ENCODE assay signal across 17 cellular contexts in genomic region chr2:55885944-55886281, GRCh38. TPM values are rescaled to one million over a fixed set of nuclear protein-coding genes. Genes with fewer than 3 reads are reported as not detected.
DNase-seq lines count a peak whose midpoint lies in the region; ATAC-seq, FAIRE-seq and TF ChIP-seq lines count a peak whose summit lies in the region.
"Had no signal": no experiment of that assay in that cellular context is flagged by ENCODE, and none has a peak within 500 bp of the region (broad histone marks: within the 10 kb centered on the region; RNA-seq: fewer than 3 reads in every experiment).

No MANE protein-coding gene starts in this region.

- H3K27me3 ChIP-seq in Caco-2 (replicated peaks; ENCODE audit: control insufficient read depth, insufficient read depth, low read length) (no peaks in the 10 kb centered on the region), adipocyte (replicated peaks; ENCODE audit: control insufficient read depth, insufficient read depth, low read length) (no peaks in the 10 kb centered on the region), keratinocyte (ENCODE audit: control insufficient read depth, extremely low read depth, insufficient read depth, low read length) (no peaks in the 10 kb centered on the region), stomach (no peaks in the 10 kb centered on the region)

- CTCF ChIA-PET in Caco-2 (lab: Charles Lee): no interaction called here

- ATAC-seq in GM18867 (IDR thresholded peaks at IDR 0.05; ENCODE audit: unreplicated experiment): no peak
- no peak for ATAC-seq in HG03095 (IDR thresholded peaks at IDR 0.05; ENCODE audit: unreplicated experiment)
- ATAC-seq: activated T-helper 17 cell treated with anti-CD3 and anti-CD28 coated beads, Interleukin-2, amount 50 U/mL, for 72 hours had no signal

- dilution Hi-C loops in keratinocyte (cut with MboI; ENCODE audit: extremely low pct_ligation_motif_present, low sequenced_read_pairs): no loop called here

- H3K4me1 ChIP-seq in Caco-2 (no peaks in the 10 kb centered on the region), adipocyte (ENCODE audit: control insufficient read depth, insufficient read depth, low read length) (peaks cover 76% of the 10 kb centered on the region), keratinocyte (ENCODE audit: control insufficient read depth, extremely low read depth, insufficient read depth, low read length) (peaks cover 60% of the 10 kb centered on the region), stomach (peaks cover 9 to 40% (median 24%) of the 10 kb centered on the region in 4 donors)
- H3K4me1 ChIP-seq: parathyroid adenoma had no signal

- no peak for TF ChIP-seq EP300 in stomach (IDR thresholded peaks at IDR 0.05)

- H3K9ac ChIP-seq in adipocyte (ENCODE audit: low read length): peak overlapping the region; percentile 74
- H3K9ac ChIP-seq in keratinocyte (ENCODE audit: control insufficient read depth, extremely low read depth, insufficient read depth, low read length): no peak overlapping the region
- H3K9ac ChIP-seq: parathyroid adenoma had no signal

- H4K20me1 ChIP-seq in keratinocyte (ENCODE audit: control insufficient read depth, extremely low read depth, insufficient read depth, low read length): no peaks in the 10 kb centered on the region

- no peak overlapping the region for H3K4me3 Mint-ChIP-seq in Caco-2 (ENCODE audit: unreplicated experiment)
- H3K4me3 Mint-ChIP-seq: activated T-helper 17 cell treated with anti-CD3 and anti-CD28 coated beads, Interleukin-2, amount 50 U/mL, for 72 hours; CD4-positive, alpha-beta memory T cell; T-helper 1 cell treated with Interleukin-12 subunit alpha and Interleukin-12 subunit beta and Interleukin-4 antibody, amounts not matched to agents 30 μg/mL and 1 μg/mL, for 36 hours had no signal

- H3K4me3 ChIP-seq in Caco-2 (ENCODE audit: low read depth, low read length) (no peak overlapping the region), adipocyte (ENCODE audit: low read length) (peak overlapping the region; percentile 35), keratinocyte (ENCODE audit: control insufficient read depth in 2 of 3, extremely low read depth in 1 of 3, insufficient read depth in 2 of 3, low read depth in 1 of 3, low read length in 3 of 3) (no peak overlapping the region), stomach (no peak overlapping the region)

- DNase-seq in Caco-2: no peak
- DNase-seq in adipocyte (ENCODE audit: low read depth): no peak
- DNase-seq in keratinocyte (ENCODE audit: low read depth, low spot score): no peak
- DNase-seq in stomach: no peak
- no peak for DNase-seq in NCI-H187 treated with DMSO at 0.1 percent for 48 hours (lab: John Stamatoyannopoulos, UW)
- no peak for DNase-seq in NCI-H1436 treated with DMSO at 0.1 percent for 48 hours (lab: John Stamatoyannopoulos, UW)
- DNase-seq: activated CD4-positive, CD25-positive, alpha-beta regulatory T cell; activated CD8-positive, alpha-beta memory T cell treated with anti-CD3 and anti-CD28 coated beads for 24 hours; CD4-positive, alpha-beta memory T cell; cerebellar nuclear complex; NK-92 treated with Interleukin-12 subunit alpha and Interleukin-12 subunit beta, amount 100 ng/mL, for 24 hours; stimulated activated CD4-positive, alpha-beta T cell treated with anti-CD3 and anti-CD28 coated beads, Interleukin-12 subunit alpha, Interleukin-12 subunit beta, amount 100 ng/mL, for 4 hours had no signal

- H3K4me1 Mint-ChIP-seq in Caco-2 (ENCODE audit: low read depth, unreplicated experiment): peaks cover 14% of the 10 kb centered on the region
- H3K4me1 Mint-ChIP-seq: activated T-helper 17 cell treated with anti-CD3 and anti-CD28 coated beads, Interleukin-2, amount 50 U/mL, for 72 hours; CD4-positive, alpha-beta memory T cell had no signal

- no peak for FAIRE-seq in keratinocyte (lab: Jason Lieb, UNC)

- POLR2A ChIA-PET in Caco-2 (lab: Charles Lee): no interaction called here

- no peak overlapping the region for H2AFZ ChIP-seq in keratinocyte (ENCODE audit: control insufficient read depth, low read length)
- H2AFZ ChIP-seq: parathyroid adenoma had no signal

- H3K36me3 ChIP-seq in Caco-2 (ENCODE audit: control insufficient read depth, insufficient read depth, low read length): no peaks in the 10 kb centered on the region
- H3K36me3 ChIP-seq in adipocyte (ENCODE audit: control insufficient read depth, insufficient read depth, low read length, severe bottlenecking): peaks cover 18% of the 10 kb centered on the region
- peaks cover 2 to 13% of the 10 kb centered on the region in 2 experiments for H3K36me3 ChIP-seq in keratinocyte (ENCODE audit: control insufficient read depth in 2 of 2, extremely low read depth in 1 of 2, insufficient read depth in 2 of 2, low read length in 2 of 2)
- peaks cover 0 to 3% (median 0%) of the 10 kb centered on the region in 4 donors for H3K36me3 ChIP-seq in stomach

- peak overlapping the region; percentile 68 for H3K27ac ChIP-seq in keratinocyte (ENCODE audit: control insufficient read depth, insufficient read depth, low read length)
- peak overlapping the region in 4 of 5 donors; percentile 60 to 77 (median 68) for H3K27ac ChIP-seq in stomach
- H3K27ac ChIP-seq: parathyroid adenoma had no signal

- no TSS peak for BruUV-seq in Caco-2 (replicated peaks; lab: Mats Ljungman, UMichigan)

- H3K9me3 ChIP-seq in Caco-2 (no peaks in the 10 kb centered on the region), adipocyte (ENCODE audit: control insufficient read depth, low read length) (no peaks in the 10 kb centered on the region), keratinocyte (ENCODE audit: control insufficient read depth, low read depth, low read length) (no peaks in the 10 kb centered on the region), stomach (no peaks in the 10 kb centered on the region)

- TF ChIP-seq CTCF in Caco-2 (IDR thresholded peaks at IDR 0.05; ENCODE audit: insufficient read depth in 1 of 2, low read depth in 1 of 2, low read length in 1 of 2, severe bottlenecking in 1 of 2, unreplicated experiment in 1 of 2) (no peak), keratinocyte (optimal IDR thresholded peaks at IDR 0.05 in 1 of 3, IDR thresholded peaks at IDR 0.05 in 1 of 3, conservative IDR thresholded peaks at IDR 0.05 in 1 of 3; ENCODE audit: extremely low read depth in 1 of 3, insufficient read depth in 2 of 3, low read length in 3 of 3) (no peak), stomach (IDR thresholded peaks at IDR 0.05) (no peak)

- no peak for TF ChIP-seq POLR2A in stomach (IDR thresholded peaks at IDR 0.05)

- peak overlapping the region; percentile 67 for H3K27ac Mint-ChIP-seq in Caco-2 (ENCODE audit: unreplicated experiment)
- H3K27ac Mint-ChIP-seq: activated T-helper 17 cell treated with anti-CD3 and anti-CD28 coated beads, Interleukin-2, amount 50 U/mL, for 72 hours; CD4-positive, alpha-beta memory T cell; T-helper 1 cell treated with Interleukin-12 subunit alpha and Interleukin-12 subunit beta and Interleukin-4 antibody, amounts not matched to agents 30 μg/mL and 1 μg/mL, for 36 hours had no signal

- no peaks in the 10 kb centered on the region for H3K9me1 ChIP-seq in keratinocyte (ENCODE audit: control insufficient read depth, extremely low read depth, insufficient read depth, low read length)

- no peaks in the 10 kb centered on the region for H3K36me3 Mint-ChIP-seq in Caco-2 (ENCODE audit: insufficient read depth, unreplicated experiment)
- H3K36me3 Mint-ChIP-seq: CD4-positive, alpha-beta memory T cell had no signal

- peaks cover 13% of the 10 kb centered on the region for H3K79me2 ChIP-seq in keratinocyte (ENCODE audit: control insufficient read depth, insufficient read depth, low read length)
- H3K79me2 ChIP-seq: parathyroid adenoma had no signal

- H3K9me3 Mint-ChIP-seq in Caco-2 (ENCODE audit: unreplicated experiment): no peaks in the 10 kb centered on the region
- H3K9me3 Mint-ChIP-seq: activated T-helper 17 cell treated with anti-CD3 and anti-CD28 coated beads, Interleukin-2, amount 50 U/mL, for 72 hours; CD4-positive, alpha-beta memory T cell; T-helper 1 cell treated with Interleukin-12 subunit alpha and Interleukin-12 subunit beta and Interleukin-4 antibody, amounts not matched to agents 30 μg/mL and 1 μg/mL, for 36 hours had no signal

- intact Hi-C loops in Caco-2 (cut with micrococcal nuclease; ENCODE audit: unreplicated experiment) (no loop called here), stomach (cut with DNase I; ENCODE audit: low total_unique reads) (no loop called here)

- no peak overlapping the region for H3K4me2 ChIP-seq in keratinocyte (ENCODE audit: control insufficient read depth, extremely low read depth, insufficient read depth, low read depth, low read length)

- no peaks in the 10 kb centered on the region for H3K27me3 Mint-ChIP-seq in Caco-2 (ENCODE audit: insufficient read depth, unreplicated experiment)
- H3K27me3 Mint-ChIP-seq: activated T-helper 17 cell treated with anti-CD3 and anti-CD28 coated beads, Interleukin-2, amount 50 U/mL, for 72 hours; CD4-positive, alpha-beta memory T cell had no signal

RNA-seq across cellular contexts. Expression of gene EFEMP1, which starts 37.7 kb away (rescaled TPM):
- total RNA-seq in Caco-2 (2022) (not detected in 2 replicates), stomach (100 to 1,000 TPM in 1 of 5 donors, 10 to 100 TPM in 4; 26.6 to 131 (median 53.8) TPM)
- polyA plus RNA-seq in keratinocyte (176 to 285 TPM (median 234 TPM) in 3 replicates), stomach (10 to 100 TPM; 18.4 to 28.7 (median 21.8) TPM)
- polyA plus RNA-seq in keratinocyte (2011; ENCODE audit: low read depth): 29.3 TPM
- 80.8 and 128 TPM in 2 replicates for polyA plus RNA-seq in keratinocyte (2011; cell fraction: cytosol; rRNA removed)
- polyA plus RNA-seq in keratinocyte (2011; cell fraction: nucleus; rRNA removed): 212 and 243 TPM in 2 replicates
- polyA plus RNA-seq in keratinocyte (2012; ENCODE audit: low replicate concordance): 44.9 and 156 TPM in 2 replicates
- 159 to 294 TPM (median 228 TPM) in 3 replicates for polyA minus RNA-seq in keratinocyte
- polyA minus RNA-seq in keratinocyte (2011; cell fraction: cytosol; rRNA and poly(A)+ RNA removed): 153 TPM
- 120 and 192 TPM in 2 replicates for polyA minus RNA-seq in keratinocyte (2011; cell fraction: nucleus; rRNA and poly(A)+ RNA removed)
- total RNA-seq: activated T-helper 17 cell treated with anti-CD3 and anti-CD28 coated beads, Interleukin-2, amount 50 U/mL, for 72 hours; CD4-positive, alpha-beta memory T cell had no signal
- polyA plus RNA-seq: CD4-positive, alpha-beta memory T cell had no signal

Comparison
In these comparisons a context has a peak if more than half of its experiments do, and no peak if none do; other contexts are left out.
1. RNA of gene EFEMP1, which starts 37.7 kb away (total RNA-seq): 26.6 to 131 TPM in stomach; not detected in Caco-2; every median in the first group is over 10 times any median in the second.